8 cellular contexts compared by ENCODE assay signal in the genomic region with DNA sequence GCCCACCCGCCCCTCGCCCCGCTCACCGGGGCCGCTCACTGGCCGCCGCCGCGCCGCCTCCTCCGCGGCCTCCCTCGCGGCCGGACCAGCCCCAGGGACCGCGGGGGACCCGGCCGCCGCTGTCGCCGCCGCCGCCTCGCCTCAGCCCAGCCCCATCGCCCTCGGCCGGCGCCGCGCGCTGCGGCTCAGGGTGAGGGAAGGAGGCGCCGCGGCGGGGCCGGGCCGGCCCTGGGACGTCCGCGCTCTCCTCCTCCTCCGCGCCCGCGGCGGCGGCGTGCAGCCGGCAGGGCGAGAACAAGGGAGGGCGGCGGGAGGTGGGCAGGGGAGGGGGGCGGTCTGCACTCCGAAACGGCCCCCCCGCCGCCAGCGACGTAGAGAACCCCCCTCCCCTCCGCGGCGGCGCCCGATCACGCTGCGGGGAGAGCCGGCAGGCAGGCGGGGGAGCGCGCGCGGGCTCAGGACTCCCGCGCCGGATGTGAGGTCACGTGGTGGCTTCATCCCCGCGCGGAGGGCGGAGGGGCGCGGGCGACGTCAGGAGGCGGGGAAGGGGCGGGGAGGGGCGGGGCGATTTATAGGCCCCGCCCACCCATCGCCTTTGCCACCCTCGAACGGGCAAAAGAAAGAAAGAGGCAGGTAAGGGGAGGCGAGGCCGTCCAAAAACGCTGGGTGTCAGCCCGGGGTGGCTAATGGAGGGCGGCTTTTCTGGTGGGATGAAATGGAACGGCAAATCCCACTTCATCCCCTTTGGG. TPM values are rescaled to one million over a fixed set of nuclear protein-coding genes. Genes with fewer than 3 reads are reported as not detected.
A peak's percentile ranks its signal among the peaks of the same experiment; 100 is the strongest.
DNase-seq lines count a peak whose midpoint lies in the region; ATAC-seq, FAIRE-seq and TF ChIP-seq lines count a peak whose summit lies in the region.

A gene (minus strand): TSS at position 463 of the 749 bp plus-strand sequence. CDS start 24,812 bp downstream, outside the sequence.

- H3K4me2 ChIP-seq in A549, result peak within 1 kb of the TSS; percentile 94

- TF ChIP-seq EP300 in A549 (IDR thresholded peaks at IDR 0.05), result no peak

- no peak for TF ChIP-seq RAD21 in A549 (conservative IDR thresholded peaks at IDR 0.05 in 1 of 2, IDR thresholded peaks at IDR 0.05 in 1 of 2)

- FAIRE-seq in A549 (lab: Jason Lieb, UNC) (no peak), small intestine (lab: Jason Lieb, UNC) (no peak)

- H3K27me3 ChIP-seq in small intestine (ENCODE audit: control insufficient read depth in 2 of 2, insufficient read depth in 2 of 2, low read length in 2 of 2), result no peaks in the 10 kb centered on the region

- H3K4me1 ChIP-seq in A549 (peaks cover 52% of the 10 kb centered on the region), small intestine (ENCODE audit: control insufficient read depth in 2 of 2, insufficient read depth in 1 of 2, low read depth in 1 of 2, low read length in 1 of 2) (peaks cover 0 to 8% of the 10 kb centered on the region in 2 donors)

- peak; percentile 74 for TF ChIP-seq POLR2A in A549 (IDR thresholded peaks at IDR 0.05; ENCODE audit: low read length)

- CTCF ChIA-PET in A549 (lab: Yijun Ruan, JAX), result interaction anchor here (0.9 to 1.6 kb wide), 7 partner anchors 10 to 153 kb away, joined by 3 to 8 read pairs (median 3); no protein-coding TSS in a partner anchor

- H3K4me3 ChIP-seq in A549 (peak within 1 kb of the TSS; percentile 77), iPS-18c (ENCODE audit: insufficient read depth, low read depth, low read length) (peak within 1 kb of the TSS; percentile 71), small intestine (ENCODE audit: low read depth in 1 of 2, low read length in 2 of 2) (peak within 1 kb of the TSS; percentile 88 to 93)

- ATAC-seq in A549 (peak; percentile 82 to 84), GM18868 (IDR thresholded peaks at IDR 0.05; ENCODE audit: unreplicated experiment) (peak; percentile 71), HG03103 (IDR thresholded peaks at IDR 0.05; ENCODE audit: low read depth, unreplicated experiment) (peak; percentile 53)

- H3K36me3 ChIP-seq in small intestine (ENCODE audit: control insufficient read depth in 2 of 2, insufficient read depth in 2 of 2, low read length in 2 of 2), result no peaks in the 10 kb centered on the region

- POLR2A ChIA-PET in A549 (lab: Yijun Ruan, JAX), result no interaction called here

- H3K27ac ChIP-seq in A549 (peak within 1 kb of the TSS; percentile 90 to 100), VCaP (peak within 1 kb of the TSS; percentile 93), small intestine (ENCODE audit: low read depth in 1 of 2, low read length in 1 of 2) (peak within 1 kb of the TSS; percentile 84 to 90)

- H3K9me3 ChIP-seq in A549, result no peaks in the 10 kb centered on the region
- peaks cover 2% of the 10 kb centered on the region for H3K9me3 ChIP-seq in iPS-18c (ENCODE audit: control insufficient read depth, insufficient read depth, low read length)
- H3K9me3 ChIP-seq in small intestine (ENCODE audit: control insufficient read depth, low read depth), result no peaks in the 10 kb centered on the region

- 0% methylated on average over 9 of the region's 99 CpGs for WGBS in A549 (ENCODE audit: missing lambda C conversion rate)
- 0 to 1% (median 1%) methylated on average over 31 to 98 of the region's 99 CpGs for WGBS in small intestine, 3 donors

- no peak for TF ChIP-seq CTCF in A549 (IDR thresholded peaks at IDR 0.05)
- TF ChIP-seq CTCF in VCaP (conservative IDR thresholded peaks at IDR 0.05), result no peak

- in situ Hi-C loops in T47D (cut with HindIII; ENCODE audit: low pct_unique_long_range_greater_than_20kb, low sequenced_read_pairs), result no loop called here

- DNase-seq in A549 (ENCODE audit: low read depth in 1 of 2, low spot score in 1 of 2), result peak; percentile 79 to 84
- DNase-seq in NCI-H2196 (lab: John Stamatoyannopoulos, UW; ENCODE audit: unreplicated experiment), result peak; percentile 99
- DNase-seq in T47D (ENCODE audit: low read depth in 1 of 2, low spot score in 1 of 2), result peak; percentile 99 to 100
- DNase-seq in small intestine, result peak; percentile 89

TF ChIP-seq in A549, 52 proteins besides CTCF, POLR2A, EP300 and RAD21:
- TF ChIP-seq, protein P1, sequence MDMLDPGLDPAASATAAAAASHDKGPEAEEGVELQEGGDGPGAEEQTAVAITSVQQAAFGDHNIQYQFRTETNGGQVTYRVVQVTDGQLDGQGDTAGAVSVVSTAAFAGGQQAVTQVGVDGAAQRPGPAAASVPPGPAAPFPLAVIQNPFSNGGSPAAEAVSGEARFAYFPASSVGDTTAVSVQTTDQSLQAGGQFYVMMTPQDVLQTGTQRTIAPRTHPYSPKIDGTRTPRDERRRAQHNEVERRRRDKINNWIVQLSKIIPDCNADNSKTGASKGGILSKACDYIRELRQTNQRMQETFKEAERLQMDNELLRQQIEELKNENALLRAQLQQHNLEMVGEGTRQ (IDR thresholded peaks at IDR 0.05), result peak; percentile 78
- TF ChIP-seq, protein P2, sequence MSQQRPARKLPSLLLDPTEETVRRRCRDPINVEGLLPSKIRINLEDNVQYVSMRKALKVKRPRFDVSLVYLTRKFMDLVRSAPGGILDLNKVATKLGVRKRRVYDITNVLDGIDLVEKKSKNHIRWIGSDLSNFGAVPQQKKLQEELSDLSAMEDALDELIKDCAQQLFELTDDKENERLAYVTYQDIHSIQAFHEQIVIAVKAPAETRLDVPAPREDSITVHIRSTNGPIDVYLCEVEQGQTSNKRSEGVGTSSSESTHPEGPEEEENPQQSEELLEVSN (IDR thresholded peaks at IDR 0.05; ENCODE audit: borderline replicate concordance, low read depth), result no peak; the same call in 1 of the 2 replicates
- peak in 1 of 2 experiments; percentile 83; a peak in 3 of 5 replicates for TF ChIP-seq JUN (IDR thresholded peaks at IDR 0.05)
- no peak for TF ChIP-seq NR3C1 (IDR thresholded peaks at IDR 0.05)
- TF ChIP-seq SMC3 (IDR thresholded peaks at IDR 0.05), result 0 out of 3 replicates have a peak, but pooled peaks have one; percentile 8
- TF ChIP-seq, protein P3, sequence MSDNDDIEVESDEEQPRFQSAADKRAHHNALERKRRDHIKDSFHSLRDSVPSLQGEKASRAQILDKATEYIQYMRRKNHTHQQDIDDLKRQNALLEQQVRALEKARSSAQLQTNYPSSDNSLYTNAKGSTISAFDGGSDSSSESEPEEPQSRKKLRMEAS (IDR thresholded peaks at IDR 0.05), result peak; percentile 65
- TF ChIP-seq FOSL2 (IDR thresholded peaks at IDR 0.05), result no peak
- no peak for TF ChIP-seq FOSL2 (CRISPR knock-in tag; IDR thresholded peaks at IDR 0.05)
- TF ChIP-seq, protein P4, sequence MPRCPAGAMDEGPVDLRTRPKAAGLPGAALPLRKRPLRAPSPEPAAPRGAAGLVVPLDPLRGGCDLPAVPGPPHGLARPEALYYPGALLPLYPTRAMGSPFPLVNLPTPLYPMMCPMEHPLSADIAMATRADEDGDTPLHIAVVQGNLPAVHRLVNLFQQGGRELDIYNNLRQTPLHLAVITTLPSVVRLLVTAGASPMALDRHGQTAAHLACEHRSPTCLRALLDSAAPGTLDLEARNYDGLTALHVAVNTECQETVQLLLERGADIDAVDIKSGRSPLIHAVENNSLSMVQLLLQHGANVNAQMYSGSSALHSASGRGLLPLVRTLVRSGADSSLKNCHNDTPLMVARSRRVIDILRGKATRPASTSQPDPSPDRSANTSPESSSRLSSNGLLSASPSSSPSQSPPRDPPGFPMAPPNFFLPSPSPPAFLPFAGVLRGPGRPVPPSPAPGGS (IDR thresholded peaks at IDR 0.05), result peak; percentile 70; the same call in 2 of the 3 replicates

RNA-seq across cellular contexts. Expression of the gene that starts here (rescaled TPM):
- polyA plus RNA-seq in A549 (2011; rRNA removed) (84.5 and 102 TPM in 2 replicates), A549 (2017; fragmentation: RNase III; extraction: RNeasy Plus Mini Kit Qiagen cat#74134 plus additional on column Dnase treatment) (57.2 to 64.2 TPM (median 63.6 TPM) in 3 replicates), small intestine (10 to 100 TPM in 2 of 3 donors, 1 to 10 TPM in 1; 8.1 to 17.2 (median 10.5) TPM)
- polyA plus RNA-seq in A549 (2012; cell fraction: cytosol; rRNA removed), result 13.5 and 14.2 TPM in 2 replicates
- polyA plus RNA-seq in A549 (2012; cell fraction: nucleus; rRNA removed), result 6.9 and 15.0 TPM in 2 replicates
- 53.0 and 57.1 TPM in 2 replicates for polyA minus RNA-seq in A549 (2011; rRNA and poly(A)+ RNA removed)

Comparison
In these comparisons a context has a peak if more than half of its experiments do, and no peak if none do; other contexts are left out.
1. Peak in every context shown above with its lines: DNase-seq, ATAC-seq, H3K4me3 ChIP-seq and H3K27ac ChIP-seq.